In genomic region chr3:50345008-50345407, GRCh38 we compare ENCODE assay signal across 11 cellular contexts. TPM values are rescaled to one million over a fixed set of nuclear protein-coding genes. Genes with fewer than 3 reads are reported as not detected.
DNase-seq lines count a peak whose midpoint lies in the region; ATAC-seq and TF ChIP-seq lines count a peak whose summit lies in the region.
"Had no signal": no experiment of that assay in that cellular context is flagged by ENCODE, and none has a peak within 500 bp of the region (broad histone marks: within the 10 kb centered on the region; RNA-seq: fewer than 3 reads in every experiment).

No MANE protein-coding gene starts in this region.

- H3K9me3 ChIP-seq in right cardiac atrium (ENCODE audit: control insufficient read depth, low read length) (no peaks in the 10 kb centered on the region), mesodermal cell (ENCODE audit: control insufficient read depth, low read length) (no peaks in the 10 kb centered on the region), upper lobe of left lung (no peaks in the 10 kb centered on the region)

- H3K27me3 Mint-ChIP-seq in MCF 10A (ENCODE audit: insufficient read depth, unreplicated experiment) = no peaks in the 10 kb centered on the region

- TF ChIP-seq POLR2A in upper lobe of left lung (IDR thresholded peaks at IDR 0.05) = no peak

- no peaks in the 10 kb centered on the region for H3K27me3 ChIP-seq in right cardiac atrium (ENCODE audit: control insufficient read depth, insufficient read depth)
- H3K27me3 ChIP-seq in upper lobe of left lung = no peaks in the 10 kb centered on the region

- H3K4me1 ChIP-seq in right cardiac atrium (ENCODE audit: control insufficient read depth, insufficient read depth, low read length) (peaks cover 4% of the 10 kb centered on the region), mesodermal cell (ENCODE audit: control insufficient read depth, insufficient read depth, low read length, poor library complexity, severe bottlenecking) (peaks cover 6% of the 10 kb centered on the region), upper lobe of left lung (peaks cover 33 to 60% (median 43%) of the 10 kb centered on the region in 4 donors)

- POLR2A ChIA-PET in MCF 10A (lab: Yijun Ruan, JAX) = interaction anchor here (0.9 to 1.7 kb wide), 2 partner anchors 8 to 45 kb away, joined by 3 to 7 read pairs; no protein-coding TSS in a partner anchor

- H3K36me3 Mint-ChIP-seq in MCF 10A (ENCODE audit: insufficient read depth, unreplicated experiment) = peaks cover 16% of the 10 kb centered on the region

- DNase-seq in right cardiac atrium (peak in 1 of 3 donors; percentile 50), left cardiac atrium (no peak), MCF 10A (ENCODE audit: unreplicated experiment) (no peak), upper lobe of left lung (no peak), NCI-H510A (lab: John Stamatoyannopoulos, UW) (no peak)
- no peak for DNase-seq in activated naive CD4-positive, alpha-beta T cell (lab: John Stamatoyannopoulos, UW)
- DNase-seq: NCI-H2171 treated with DMSO at 0.1 percent for 48 hours had no signal

- BruUV-seq in MCF 10A (replicated peaks; lab: Mats Ljungman, UMichigan) = no TSS peak

- no peak overlapping the region for H3K27ac ChIP-seq in right cardiac atrium (ENCODE audit: low read length)
- H3K27ac ChIP-seq in mesodermal cell (ENCODE audit: low read depth, low read length, severe bottlenecking) = no peak overlapping the region
- H3K27ac ChIP-seq in upper lobe of left lung = no peak overlapping the region
- H3K27ac ChIP-seq: epithelial cell of prostate had no signal

- H3K4me1 Mint-ChIP-seq in MCF 10A (ENCODE audit: insufficient read depth, unreplicated experiment) = peaks cover 12% of the 10 kb centered on the region

- ATAC-seq in right cardiac atrium = no peak
- ATAC-seq in left cardiac atrium = no peak
- ATAC-seq in upper lobe of left lung (ENCODE audit: low FRiP score in 2 of 2) = no peak
- ATAC-seq in SK-N-SH treated with all-trans-retinoic acid at 6 μM for 48 hours = no peak

- H3K36me3 ChIP-seq in mesodermal cell (ENCODE audit: control insufficient read depth, insufficient read depth, low read length) (peaks cover 13% of the 10 kb centered on the region), upper lobe of left lung (peaks cover 0 to 15% (median 13%) of the 10 kb centered on the region in 4 donors)

- H3K9me3 Mint-ChIP-seq in MCF 10A (ENCODE audit: unreplicated experiment) = no peaks in the 10 kb centered on the region
- H3K9me3 Mint-ChIP-seq: activated T-helper 2 cell treated with anti-CD3 and anti-CD28 coated beads, Interferon-gamma antibody, Interleukin-2, Interleukin-4, amounts not matched to agents 10 μg/mL and 5 μg/mL and 100 μg/mL, durations not matched to agents 14 hours and 24 hours and 36 hours had no signal

- H3K27ac Mint-ChIP-seq in MCF 10A (ENCODE audit: low read depth, unreplicated experiment) = no peak overlapping the region
- H3K27ac Mint-ChIP-seq: activated T-helper 2 cell treated with anti-CD3 and anti-CD28 coated beads, Interferon-gamma antibody, Interleukin-2, Interleukin-4, amounts not matched to agents 10 μg/mL and 5 μg/mL and 100 μg/mL, durations not matched to agents 14 hours and 24 hours and 36 hours had no signal

- H3K4me3 ChIP-seq in right cardiac atrium (ENCODE audit: low read length) (peak overlapping the region; percentile 18), mesodermal cell (ENCODE audit: extremely low read depth, insufficient read depth, low read length, poor library complexity, severe bottlenecking) (peak overlapping the region; percentile 31), upper lobe of left lung (peak overlapping the region in 3 of 4 donors; percentile 31 to 45 (median 41))

- TF ChIP-seq EP300 in upper lobe of left lung (IDR thresholded peaks at IDR 0.05) = no peak

- no peak for TF ChIP-seq CTCF in MCF 10A (IDR thresholded peaks at IDR 0.05; ENCODE audit: unreplicated experiment)
- TF ChIP-seq CTCF in upper lobe of left lung (IDR thresholded peaks at IDR 0.05) = no peak

- WGBS in right cardiac atrium = 66% methylated on average over 8 of the region's 8 CpGs
- WGBS in mesodermal cell (ENCODE audit: insufficient coverage in 2 of 2), 2 experiments = 57 to 76% methylated on average over 8 of the region's 8 CpGs
- 86 to 87% methylated on average over 2 to 8 of the region's 8 CpGs for WGBS in upper lobe of left lung, 2 donors

- CTCF ChIA-PET in MCF 10A (lab: Yijun Ruan, JAX) = interaction anchor here (0.6 to 1.7 kb wide), 7 partner anchors 9 to 1800 kb away, joined by 3 to 9 read pairs (median 4); no protein-coding TSS in a partner anchor

- peak overlapping the region; percentile 40 for H3K4me3 Mint-ChIP-seq in MCF 10A (ENCODE audit: unreplicated experiment)

- intact Hi-C loops in right cardiac atrium (cut with DNase I) = loop anchor here in 1 of 4 donors (5.0 kb wide), 1 partner anchor 197 kb away; no protein-coding TSS in a partner anchor
- intact Hi-C loops in left cardiac atrium (cut with DNase I) = loop anchor here (5.0 kb wide), 2 partner anchors 197 to 267 kb away; partner anchors contain the start of gene CISH (in 1 of the 2)
- intact Hi-C loops in MCF 10A (cut with micrococcal nuclease) = loop anchor here (5.0 kb wide), 2 partner anchors 82 to 267 kb away; partner anchors contain the start of gene CISH

TF ChIP-seq in SK-N-SH treated with all-trans-retinoic acid at 6 μM for 48 hours, 23 proteins besides CTCF, POLR2A, EP300 and RAD21 (continues in another document):
- TF ChIP-seq, protein P1, sequence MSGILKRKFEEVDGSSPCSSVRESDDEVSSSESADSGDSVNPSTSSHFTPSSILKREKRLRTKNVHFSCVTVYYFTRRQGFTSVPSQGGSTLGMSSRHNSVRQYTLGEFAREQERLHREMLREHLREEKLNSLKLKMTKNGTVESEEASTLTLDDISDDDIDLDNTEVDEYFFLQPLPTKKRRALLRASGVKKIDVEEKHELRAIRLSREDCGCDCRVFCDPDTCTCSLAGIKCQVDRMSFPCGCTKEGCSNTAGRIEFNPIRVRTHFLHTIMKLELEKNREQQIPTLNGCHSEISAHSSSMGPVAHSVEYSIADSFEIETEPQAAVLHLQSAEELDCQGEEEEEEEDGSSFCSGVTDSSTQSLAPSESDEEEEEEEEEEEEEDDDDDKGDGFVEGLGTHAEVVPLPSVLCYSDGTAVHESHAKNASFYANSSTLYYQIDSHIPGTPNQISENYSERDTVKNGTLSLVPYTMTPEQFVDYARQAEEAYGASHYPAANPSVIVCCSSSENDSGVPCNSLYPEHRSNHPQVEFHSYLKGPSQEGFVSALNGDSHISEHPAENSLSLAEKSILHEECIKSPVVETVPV (CRISPR knock-in tag; IDR thresholded peaks at IDR 0.05) = no peak
- TF ChIP-seq PATZ1 (CRISPR knock-in tag; IDR thresholded peaks at IDR 0.05; ENCODE audit: borderline replicate concordance) (no peak), BACH2 (CRISPR knock-in tag; IDR thresholded peaks at IDR 0.05; ENCODE audit: borderline replicate concordance) (no peak), ZNF565 (CRISPR knock-in tag; conservative IDR thresholded peaks at IDR 0.05; ENCODE audit: low read depth) (no peak)

RNA-seq across cellular contexts. Expression of gene ZMYND10, which starts 0.5 kb away (rescaled TPM):
- under 1 TPM; 0.20 to 0.40 (median 0.29) TPM for total RNA-seq in right cardiac atrium
- 0.25 TPM for polyA plus RNA-seq in right cardiac atrium
- total RNA-seq in left cardiac atrium = under 1 TPM in 1 of 2 donors, not detected in 1; 0.29 TPM
- 0.68 and 1.0 TPM in 2 replicates for total RNA-seq in MCF 10A (2022)
- 0.81 TPM for polyA plus RNA-seq in mesodermal cell (2013, experiment 1 of 2)
- polyA plus RNA-seq in mesodermal cell (2013, experiment 2 of 2) = 0.61 TPM
- total RNA-seq in upper lobe of left lung = 10 to 100 TPM in 5 of 6 donors, 1 to 10 TPM in 1; 3.1 to 98.7 (median 31.5) TPM

RNA-seq across cellular contexts. Expression of gene RASSF1, which starts 4.4 kb away (rescaled TPM):
- total RNA-seq in right cardiac atrium (10 to 100 TPM; 15.6 to 19.1 (median 15.8) TPM), left cardiac atrium (10 to 100 TPM; 20.7 to 25.6 TPM), MCF 10A (2022) (24.3 and 32.0 TPM in 2 replicates), upper lobe of left lung (10 to 100 TPM; 42.7 to 78.9 (median 47.7) TPM)
- 20.4 TPM for polyA plus RNA-seq in right cardiac atrium
- 20.8 TPM for polyA plus RNA-seq in mesodermal cell (2013, experiment 1 of 2)
- polyA plus RNA-seq in mesodermal cell (2013, experiment 2 of 2) = 14.6 TPM

RNA-seq across cellular contexts. Expression of gene NPRL2, which starts 5.6 kb away (rescaled TPM):
- 10 to 100 TPM; 18.4 to 24.3 (median 19.3) TPM for total RNA-seq in right cardiac atrium
- polyA plus RNA-seq in right cardiac atrium = 16.7 TPM
- total RNA-seq in left cardiac atrium = 10 to 100 TPM; 12.6 to 19.9 TPM
- 21.1 and 22.1 TPM in 2 replicates for total RNA-seq in MCF 10A (2022)
- 30.2 TPM for polyA plus RNA-seq in mesodermal cell (2013, experiment 1 of 2)
- polyA plus RNA-seq in mesodermal cell (2013, experiment 2 of 2) = 29.5 TPM
- 10 to 100 TPM; 15.0 to 41.9 (median 17.3) TPM for total RNA-seq in upper lobe of left lung

RNA-seq across cellular contexts. Expression of gene CYB561D2, which starts 5.7 kb away (rescaled TPM):
- total RNA-seq in right cardiac atrium = 10 to 100 TPM in 2 of 4 donors, 1 to 10 TPM in 2; 8.5 to 11.1 (median 10.4) TPM
- 10.8 TPM for polyA plus RNA-seq in right cardiac atrium
- total RNA-seq in left cardiac atrium = 1 to 10 TPM; 7.6 to 9.2 TPM
- total RNA-seq in MCF 10A (2022) = 24.0 and 24.1 TPM in 2 replicates
- 11.6 TPM for polyA plus RNA-seq in mesodermal cell (2013, experiment 1 of 2)
- polyA plus RNA-seq in mesodermal cell (2013, experiment 2 of 2) = 10.5 TPM
- total RNA-seq in upper lobe of left lung = 10 to 100 TPM; 13.2 to 35.4 (median 26.8) TPM

RNA-seq across cellular contexts. Expression of gene TMEM115, which starts 14.3 kb away (rescaled TPM):
- total RNA-seq in right cardiac atrium (10 to 100 TPM; 28.7 to 33.3 (median 31.7) TPM), left cardiac atrium (10 to 100 TPM; 28.7 to 33.4 TPM), MCF 10A (2022) (31.9 and 40.3 TPM in 2 replicates), upper lobe of left lung (10 to 100 TPM; 39.8 to 68.1 (median 46.5) TPM)
- 32.5 TPM for polyA plus RNA-seq in right cardiac atrium
- polyA plus RNA-seq in mesodermal cell (2013, experiment 1 of 2) = 35.4 TPM
- 29.5 TPM for polyA plus RNA-seq in mesodermal cell (2013, experiment 2 of 2)
